Comparison of ENCODE assay signal across 27 cellular contexts in genomic region chr3:197486861-197487260, GRCh38.
DNase-seq lines count a peak whose midpoint lies in the region; ATAC-seq, FAIRE-seq and TF ChIP-seq lines count a peak whose summit lies in the region.
"Had no signal": no experiment of that assay in that cellular context is flagged by ENCODE, and none has a peak within 500 bp of the region (broad histone marks: within the 10 kb centered on the region; RNA-seq: fewer than 3 reads in every experiment).

No MANE protein-coding gene starts in this region.

- no peaks in the 10 kb centered on the region for H3K27me3 Mint-ChIP-seq in osteocyte (ENCODE audit: unreplicated experiment)
- H3K27me3 Mint-ChIP-seq in activated CD4-positive, alpha-beta memory T cell treated with anti-CD3 and anti-CD28 coated beads, Interleukin-2, amount 10 ng/mL, durations not matched to agents 7 days and 5 days = peaks cover 13% of the 10 kb centered on the region
- H3K27me3 Mint-ChIP-seq: activated CD8-positive, alpha-beta T cell treated with anti-CD3 and anti-CD28 coated beads for 36 hours; activated naive CD8-positive, alpha-beta T cell; CD4-positive, alpha-beta memory T cell had no signal

- H3K9me3 ChIP-seq in A549 = no peaks in the 10 kb centered on the region
- no peaks in the 10 kb centered on the region for H3K9me3 ChIP-seq in RWPE2 (ENCODE audit: severe bottlenecking)
- H3K9me3 ChIP-seq: ascending aorta, ovary, Peyer's patch, spleen had no signal

- H3K9me3 Mint-ChIP-seq in osteocyte (ENCODE audit: unreplicated experiment) = no peaks in the 10 kb centered on the region
- no peaks in the 10 kb centered on the region for H3K9me3 Mint-ChIP-seq in activated CD4-positive, alpha-beta memory T cell treated with anti-CD3 and anti-CD28 coated beads, Interleukin-2, amount 10 ng/mL, durations not matched to agents 7 days and 5 days
- H3K9me3 Mint-ChIP-seq: activated CD8-positive, alpha-beta T cell treated with anti-CD3 and anti-CD28 coated beads for 36 hours; central memory CD8-positive, alpha-beta T cell; natural killer cell treated with Interleukin-12 subunit alpha and Interleukin-12 subunit beta and Interleukin-15 and Interleukin-18, amount 100 ng/mL, for 72 hours had no signal

- no peak overlapping the region for H3K4me3 Mint-ChIP-seq in osteocyte (ENCODE audit: unreplicated experiment)
- H3K4me3 Mint-ChIP-seq in activated CD4-positive, alpha-beta memory T cell treated with anti-CD3 and anti-CD28 coated beads, Interleukin-2, amount 10 ng/mL, durations not matched to agents 7 days and 5 days = no peak overlapping the region
- H3K4me3 Mint-ChIP-seq: activated CD8-positive, alpha-beta T cell treated with anti-CD3 and anti-CD28 coated beads for 36 hours; activated naive CD8-positive, alpha-beta T cell; CD4-positive, alpha-beta memory T cell; central memory CD8-positive, alpha-beta T cell; natural killer cell treated with Interleukin-12 subunit alpha and Interleukin-12 subunit beta and Interleukin-15 and Interleukin-18, amount 100 ng/mL, for 72 hours had no signal

- POLR2A ChIA-PET in A549 (lab: Yijun Ruan, JAX) = no interaction called here
- POLR2A ChIA-PET in activated CD4-positive, alpha-beta memory T cell treated with anti-CD3 and anti-CD28 coated beads, Interleukin-2, amount 10 ng/mL, durations not matched to agents 7 days and 5 days (lab: Charles Lee) = no interaction called here

- no peak for TF ChIP-seq POLR2A in A549 (IDR thresholded peaks at IDR 0.05; ENCODE audit: low read length)

- H3K4me3 ChIP-seq in A549 (no peak overlapping the region), RWPE2 (ENCODE audit: severe bottlenecking) (no peak overlapping the region), epithelial cell of esophagus (ENCODE audit: low read length) (no peak overlapping the region)
- H3K4me3 ChIP-seq: ascending aorta, GM12878, ovary, Peyer's patch, spleen had no signal

- H3K4me1 Mint-ChIP-seq in osteocyte (ENCODE audit: unreplicated experiment) = peaks cover 75% of the 10 kb centered on the region
- H3K4me1 Mint-ChIP-seq in activated CD4-positive, alpha-beta memory T cell treated with anti-CD3 and anti-CD28 coated beads, Interleukin-2, amount 10 ng/mL, durations not matched to agents 7 days and 5 days = no peaks in the 10 kb centered on the region
- H3K4me1 Mint-ChIP-seq: CD4-positive, alpha-beta memory T cell; central memory CD8-positive, alpha-beta T cell had no signal

- 100% methylated on average over 1 of the region's 1 CpG for WGBS in A549 (ENCODE audit: missing lambda C conversion rate)

- H3K4me1 ChIP-seq in A549 (peaks cover 47% of the 10 kb centered on the region), RWPE2 (ENCODE audit: insufficient read depth, poor library complexity, severe bottlenecking) (peaks cover 49% of the 10 kb centered on the region)
- H3K4me1 ChIP-seq: ascending aorta, Peyer's patch, spleen had no signal

- no peak for TF ChIP-seq EP300 in A549 (IDR thresholded peaks at IDR 0.05)

- DNase-seq in A549 (ENCODE audit: low read depth in 1 of 2, low spot score in 1 of 2) = no peak
- no peak for DNase-seq in RWPE2 (ENCODE audit: low spot score)
- DNase-seq in epithelial cell of esophagus (ENCODE audit: low read depth) = peak; percentile 59
- DNase-seq in osteocyte (ENCODE audit: extremely low spot score, unreplicated experiment) = no peak
- DNase-seq in NCI-H2029 (lab: John Stamatoyannopoulos, UW) = no peak
- no peak for DNase-seq in activated CD4-positive, alpha-beta memory T cell treated with anti-CD3 and anti-CD28 coated beads, Interleukin-2, amount 10 ng/mL, durations not matched to agents 7 days and 5 days
- no peak for DNase-seq in NCI-H2081 treated with DMSO at 0.1 percent for 48 hours (lab: John Stamatoyannopoulos, UW)
- DNase-seq: activated CD4-positive, CD25-positive, alpha-beta regulatory T cell treated with anti-CD3 and anti-CD28 coated beads, Interleukin-2, amount 50 U/mL, for 72 hours; activated CD8-positive, alpha-beta T cell treated with anti-CD3 and anti-CD28 coated beads for 36 hours; CD4-positive, alpha-beta memory T cell; dermis blood vessel endothelial cell; kidney; NCI-H2171 treated with DMSO at 0.1 percent for 48 hours; NCI-H524; ovary; Peyer's patch; spleen had no signal

- ATAC-seq in A549 = no peak
- ATAC-seq in RWPE2 (ENCODE audit: low read depth) = peak; percentile 9; the same call in 2 of the 3 replicates
- no peak for ATAC-seq in HG03565 (IDR thresholded peaks at IDR 0.05; ENCODE audit: unreplicated experiment)
- ATAC-seq: activated CD8-positive, alpha-beta T cell treated with anti-CD3 and anti-CD28 coated beads for 36 hours; GM12878; HepG2; natural killer cell treated with Interleukin-12 subunit alpha and Interleukin-12 subunit beta and Interleukin-15 and Interleukin-18, amount 100 ng/mL, for 72 hours had no signal

- H3K27me3 ChIP-seq in RWPE2 (ENCODE audit: insufficient read depth, poor library complexity, severe bottlenecking) = no peaks in the 10 kb centered on the region
- H3K27me3 ChIP-seq: ascending aorta, ovary, Peyer's patch had no signal

- FAIRE-seq in A549 (lab: Jason Lieb, UNC) = no peak
- FAIRE-seq: A204.1, GM12878, HepG2, kidney, TTC549, urothelium cell line had no signal

- H3K27ac ChIP-seq in A549 = peak overlapping the region; percentile 81 to 91
- peak overlapping the region; percentile 86 for H3K27ac ChIP-seq in RWPE2 (ENCODE audit: poor library complexity, severe bottlenecking)
- H3K27ac ChIP-seq: ascending aorta, ovary, Peyer's patch, spleen had no signal

- CTCF ChIA-PET in A549 (lab: Yijun Ruan, JAX) = interaction anchor here (1.3 to 4.3 kb wide), 4 partner anchors 10 to 230 kb away, joined by 3 to 26 read pairs (median 4); no protein-coding TSS in a partner anchor
- CTCF ChIA-PET in activated CD4-positive, alpha-beta memory T cell treated with anti-CD3 and anti-CD28 coated beads, Interleukin-2, amount 10 ng/mL, durations not matched to agents 7 days and 5 days (lab: Charles Lee) = no interaction called here

- TF ChIP-seq CTCF in A549 (IDR thresholded peaks at IDR 0.05) (no peak), RWPE2 (IDR thresholded peaks at IDR 0.05; ENCODE audit: poor library complexity, severe bottlenecking) (no peak), epithelial cell of esophagus (IDR thresholded peaks at IDR 0.05; ENCODE audit: insufficient read depth, low read depth, low read length, missing control alignments) (no peak), osteocyte (IDR thresholded peaks at IDR 0.05) (no peak)

- H3K36me3 Mint-ChIP-seq in osteocyte (ENCODE audit: unreplicated experiment) = no peaks in the 10 kb centered on the region
- no peaks in the 10 kb centered on the region for H3K36me3 Mint-ChIP-seq in activated CD4-positive, alpha-beta memory T cell treated with anti-CD3 and anti-CD28 coated beads, Interleukin-2, amount 10 ng/mL, durations not matched to agents 7 days and 5 days (ENCODE audit: low read depth)
- H3K36me3 Mint-ChIP-seq: activated naive CD8-positive, alpha-beta T cell; CD4-positive, alpha-beta memory T cell; natural killer cell treated with Interleukin-12 subunit alpha and Interleukin-12 subunit beta and Interleukin-15 and Interleukin-18, amount 100 ng/mL, for 72 hours had no signal

- TF ChIP-seq RAD21 in A549 (conservative IDR thresholded peaks at IDR 0.05 in 1 of 2, IDR thresholded peaks at IDR 0.05 in 1 of 2) = no peak

- no peaks in the 10 kb centered on the region for H3K36me3 ChIP-seq in RWPE2 (ENCODE audit: low read depth)
- H3K36me3 ChIP-seq: ascending aorta, ovary, Peyer's patch, spleen had no signal

- H3K27ac Mint-ChIP-seq in osteocyte (ENCODE audit: unreplicated experiment) = peak overlapping the region; percentile 93
- H3K27ac Mint-ChIP-seq in activated CD4-positive, alpha-beta memory T cell treated with anti-CD3 and anti-CD28 coated beads, Interleukin-2, amount 10 ng/mL, durations not matched to agents 7 days and 5 days = no peak overlapping the region
- H3K27ac Mint-ChIP-seq: activated CD8-positive, alpha-beta T cell treated with anti-CD3 and anti-CD28 coated beads for 36 hours; activated naive CD8-positive, alpha-beta T cell; CD4-positive, alpha-beta memory T cell; natural killer cell treated with Interleukin-12 subunit alpha and Interleukin-12 subunit beta and Interleukin-15 and Interleukin-18, amount 100 ng/mL, for 72 hours had no signal

- H3K4me2 ChIP-seq in A549 = peak overlapping the region; percentile 58; the same call in 2 of the 3 replicates

TF ChIP-seq in A549, 52 proteins besides CTCF, POLR2A, EP300 and RAD21:
- TF ChIP-seq BHLHE40 (IDR thresholded peaks at IDR 0.05; ENCODE audit: low read depth, low read length) (no peak), MAFK (IDR thresholded peaks at IDR 0.05; ENCODE audit: partially characterized antibody) (no peak), CHD4 (IDR thresholded peaks at IDR 0.05; ENCODE audit: borderline replicate concordance) (no peak), ZC3H11A (IDR thresholded peaks at IDR 0.05) (no peak), HEYL (CRISPR knock-in tag; IDR thresholded peaks at IDR 0.05) (no peak)
